Comparison of ENCODE assay signal across 8 cellular contexts in genomic region chr7:33905389-33906032, GRCh38. TPM values are rescaled to one million over a fixed set of nuclear protein-coding genes. Genes with fewer than 3 reads are reported as not detected.
A peak's percentile ranks its signal among the peaks of the same experiment; 100 is the strongest.
DNase-seq lines count a peak whose midpoint lies in the region; ATAC-seq, FAIRE-seq and TF ChIP-seq lines count a peak whose summit lies in the region.

BMPER (plus strand) TSS chr7:33905539; CDS start chr7:33905614, 75 bp downstream.

- DNase-seq in ACHN (peak; percentile 34), H54 (ENCODE audit: insufficient read length, low spot score) (peak; percentile 62), RWPE1 (ENCODE audit: low spot score) (peak; percentile 18), mesendoderm (peak; percentile 90), thyroid gland (peak; percentile 53 to 59), amniotic stem cell (lab: John Stamatoyannopoulos, UW) (no peak)
- DNase-seq in effector memory CD4-positive, alpha-beta T cell = no peak

- no peak within 1 kb of the TSS for H4K8ac ChIP-seq in mesendoderm (ENCODE audit: low read depth, low read length)

- H3K4me3 ChIP-seq in effector memory CD4-positive, alpha-beta T cell (ENCODE audit: insufficient read depth, low read depth, low read length, poor library complexity, severe bottlenecking) = peak within 1 kb of the TSS; percentile 42
- H3K4me3 ChIP-seq in mesendoderm (ENCODE audit: low read length) = peak within 1 kb of the TSS; percentile 46
- H3K4me3 ChIP-seq in thyroid gland (replicated peaks in 1 of 3) = peak within 1 kb of the TSS; percentile 48 to 71 (median 52)

- H3K79me2 ChIP-seq in mesendoderm (ENCODE audit: control insufficient read depth, insufficient read depth, low read length) = no peaks in the 10 kb centered on the region

- H3K4me2 ChIP-seq in mesendoderm (ENCODE audit: low read length) = peak within 1 kb of the TSS; percentile 85

- peak within 1 kb of the TSS; percentile 46 for H2BK120ac ChIP-seq in mesendoderm (ENCODE audit: low read depth, low read length)

- peak within 1 kb of the TSS; percentile 87 for H2BK5ac ChIP-seq in mesendoderm (ENCODE audit: low read length)

- peak within 1 kb of the TSS; percentile 89 for H3K9ac ChIP-seq in mesendoderm (ENCODE audit: low read length)

- H3K27ac ChIP-seq in RWPE1 (no peak within 1 kb of the TSS), mesendoderm (ENCODE audit: low read depth, low read length) (peak within 1 kb of the TSS; percentile 63), thyroid gland (no peak within 1 kb of the TSS)
- no peak within 1 kb of the TSS for H3K27ac ChIP-seq in effector memory CD4-positive, alpha-beta T cell (ENCODE audit: insufficient read depth, low read length, poor library complexity, severe bottlenecking)

- in situ Hi-C loops in ACHN (cut with HindIII; ENCODE audit: low pct_ligation_motif_present, low pct_unique_long_range_greater_than_20kb, low sequenced_read_pairs) = no loop called here

- no peak within 1 kb of the TSS for H4K5ac ChIP-seq in mesendoderm (ENCODE audit: low read length)

- peaks cover 19% of the 10 kb centered on the region for H3K27me3 ChIP-seq in effector memory CD4-positive, alpha-beta T cell (replicated peaks; ENCODE audit: control insufficient read depth, insufficient read depth, low read length, poor library complexity, severe bottlenecking)
- no peaks in the 10 kb centered on the region for H3K27me3 ChIP-seq in mesendoderm (ENCODE audit: insufficient read depth, low read length, poor library complexity)
- H3K27me3 ChIP-seq in thyroid gland = no peaks in the 10 kb centered on the region

- H2BK15ac ChIP-seq in mesendoderm (replicated peaks; ENCODE audit: low read depth) = no peak within 1 kb of the TSS

- no peak for FAIRE-seq in H54 (lab: Jason Lieb, UNC)

- POLR2A ChIA-PET in RWPE1 (lab: Yijun Ruan, JAX; ENCODE audit: low non-redundant PET) = interaction anchor here (0.7 kb wide), 1 partner anchor 385 kb away, joined by 3 read pairs; no protein-coding TSS in a partner anchor

- no peak for ATAC-seq in GM18858 (IDR thresholded peaks at IDR 0.05; ENCODE audit: unreplicated experiment)

- peak within 1 kb of the TSS; percentile 94 for H3K18ac ChIP-seq in mesendoderm (ENCODE audit: low read length)

- H3K79me1 ChIP-seq in mesendoderm (ENCODE audit: low read length) = no peaks in the 10 kb centered on the region

- WGBS in mesendoderm (ENCODE audit: extremely low coverage, insufficient coverage, low lambda C conversion rate) = no CpG with 5 or more reads among the region's 47 CpGs
- 4 to 5% methylated on average over 26 to 43 of the region's 47 CpGs for WGBS in thyroid gland, 2 donors

- intact Hi-C loops in thyroid gland (cut with DNase I) = loop anchor here (10.0 kb wide), 1 partner anchor 151 kb away; no protein-coding TSS in a partner anchor

- H3K36me3 ChIP-seq in effector memory CD4-positive, alpha-beta T cell (ENCODE audit: control insufficient read depth, insufficient read depth, low read length) = no peaks in the 10 kb centered on the region
- H3K36me3 ChIP-seq in mesendoderm (ENCODE audit: control insufficient read depth, insufficient read depth, low read length) = no peaks in the 10 kb centered on the region
- H3K36me3 ChIP-seq in thyroid gland = no peaks in the 10 kb centered on the region

- CTCF ChIA-PET in RWPE1 (lab: Yijun Ruan, JAX) = interaction anchor here (0.6 to 2.2 kb wide), 5 partner anchors 10 to 155 kb away, joined by 3 to 13 read pairs (median 4); no protein-coding TSS in a partner anchor

- H2AK5ac ChIP-seq in mesendoderm (ENCODE audit: low read length) = no peak within 1 kb of the TSS

- no peaks in the 10 kb centered on the region for H3K9me3 ChIP-seq in effector memory CD4-positive, alpha-beta T cell (ENCODE audit: control insufficient read depth, low read length)
- H3K9me3 ChIP-seq in thyroid gland = no peaks in the 10 kb centered on the region

- H3K4me1 ChIP-seq in effector memory CD4-positive, alpha-beta T cell (ENCODE audit: control insufficient read depth, insufficient read depth, low read length, poor library complexity, severe bottlenecking) = peaks cover 11% of the 10 kb centered on the region
- H3K4me1 ChIP-seq in mesendoderm (ENCODE audit: control insufficient read depth, low read depth, low read length) (peaks cover 2% of the 10 kb centered on the region), thyroid gland (peaks cover 0 to 9% of the 10 kb centered on the region in 2 donors)

- peak within 1 kb of the TSS; percentile 98 for H3K56ac ChIP-seq in mesendoderm (ENCODE audit: low read length)

- TF ChIP-seq POLR2A in H54 (IDR thresholded peaks at IDR 0.05; ENCODE audit: low read depth, low read length) = no peak
- no peak for TF ChIP-seq POLR2A in thyroid gland (IDR thresholded peaks at IDR 0.05)

- H3K23ac ChIP-seq in mesendoderm (ENCODE audit: low read length) = peak within 1 kb of the TSS; percentile 39

- peak within 1 kb of the TSS; percentile 95 for H3K4ac ChIP-seq in mesendoderm (ENCODE audit: low read depth, low read length)

- TF ChIP-seq CTCF in RWPE1 (conservative IDR thresholded peaks at IDR 0.05; ENCODE audit: low read depth) = no peak
- no peak for TF ChIP-seq CTCF in thyroid gland (IDR thresholded peaks at IDR 0.05)

RNA-seq across cellular contexts. Expression of gene BMPER, which starts in this region (rescaled TPM):
- 0.52 TPM for polyA plus RNA-seq in mesendoderm (2013, experiment 1 of 2)
- polyA plus RNA-seq in mesendoderm (2013, experiment 2 of 2) = 0.64 TPM
- total RNA-seq in thyroid gland = 1 to 10 TPM in 2 of 4 donors, under 1 TPM in 2; 0.25 to 2.3 (median 0.96) TPM

Comparison
In these comparisons a context has a peak if more than half of its experiments do, and no peak if none do; other contexts are left out.
1. DNase-seq: peak in ACHN (single experiment), H54 (single experiment), RWPE1 (single experiment), mesendoderm (single experiment) and thyroid gland (2 of 2); none in effector memory CD4-positive, alpha-beta T cell (0 of 3) and amniotic stem cell (single experiment).
2. Peak in every context shown above with its lines, with median percentiles within 50 percentile points of each other: H3K4me3 ChIP-seq.